Comparison of ENCODE assay signal across 11 cellular contexts in the genomic region with DNA sequence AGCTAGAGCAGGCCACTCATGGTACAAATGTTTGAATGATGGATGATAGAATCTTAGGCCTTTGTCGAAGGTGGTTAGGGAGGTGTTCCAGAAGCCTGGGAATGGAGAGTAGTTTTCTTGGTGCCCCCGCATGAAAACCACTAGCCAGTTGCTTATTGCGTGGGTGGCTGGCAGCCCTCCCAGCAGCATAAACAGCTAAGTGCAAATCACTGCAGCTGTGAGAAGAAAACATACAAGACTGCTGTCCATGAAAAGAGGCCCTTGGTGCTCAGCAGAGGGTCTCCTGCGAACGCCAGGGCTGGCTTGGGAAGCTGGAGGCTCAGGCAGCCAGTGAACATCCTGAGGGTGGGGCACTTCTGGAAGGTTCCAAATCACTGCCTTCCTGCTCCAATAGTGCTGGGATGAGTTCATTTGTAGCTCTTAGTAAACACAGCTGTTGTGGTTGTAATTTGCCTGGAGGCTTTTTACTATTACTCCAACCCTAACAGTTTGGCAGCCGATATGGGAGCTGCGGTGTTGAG.
A peak's percentile ranks its signal among the peaks of the same experiment; 100 is the strongest.
DNase-seq lines count a peak whose midpoint lies in the region; TF ChIP-seq lines count a peak whose summit lies in the region.
"Had no signal": no experiment of that assay in that cellular context is flagged by ENCODE, and none has a peak within 500 bp of the region (broad histone marks: within the 10 kb centered on the region; RNA-seq: fewer than 3 reads in every experiment).

No MANE protein-coding gene starts in this region.

- CTCF ChIA-PET in Calu3 (lab: Charles Lee), result no interaction called here

- intact Hi-C loops in Calu3 (cut with micrococcal nuclease; ENCODE audit: unreplicated experiment) (no loop called here), ovary (cut with DNase I) (no loop called here)

- H3K27ac ChIP-seq in ovary, result peak overlapping the region in 1 of 2 donors; percentile 60
- H3K27ac ChIP-seq in suprapubic skin, result no peak overlapping the region
- H3K27ac ChIP-seq: HL-60 had no signal

- H3K9me3 ChIP-seq in ovary (no peaks in the 10 kb centered on the region), suprapubic skin (no peaks in the 10 kb centered on the region)

- peaks cover 8% of the 10 kb centered on the region for H3K4me1 Mint-ChIP-seq in Calu3 (ENCODE audit: low read depth, unreplicated experiment)
- H3K4me1 Mint-ChIP-seq: neural crest cell had no signal

- no peaks in the 10 kb centered on the region for H3K27me3 ChIP-seq in ovary
- no peaks in the 10 kb centered on the region for H3K27me3 ChIP-seq in suprapubic skin

- H3K4me3 Mint-ChIP-seq in Calu3 (ENCODE audit: low read depth, unreplicated experiment), result no peak overlapping the region
- H3K4me3 Mint-ChIP-seq: neural crest cell had no signal

- TF ChIP-seq CTCF in Calu3 (IDR thresholded peaks at IDR 0.05; ENCODE audit: unreplicated experiment) (no peak), fibroblast of pulmonary artery (IDR thresholded peaks at IDR 0.05; ENCODE audit: low read length, missing control alignments) (no peak), ovary (IDR thresholded peaks at IDR 0.05) (no peak), suprapubic skin (IDR thresholded peaks at IDR 0.05) (no peak), GM13976 (IDR thresholded peaks at IDR 0.05; ENCODE audit: borderline replicate concordance, control extremely low read depth, extremely low read depth, insufficient read depth, missing control alignments) (no peak)

- TF ChIP-seq POLR2A in ovary (IDR thresholded peaks at IDR 0.05) (no peak), suprapubic skin (IDR thresholded peaks at IDR 0.05) (no peak)

- 14 to 15% (median 15%) methylated on average over 7 of the region's 7 CpGs for WGBS in ovary, 3 donors
- WGBS in suprapubic skin, result 30% methylated on average over 7 of the region's 7 CpGs

- in situ Hi-C loops in GM13976 (cut with MboI; ENCODE audit: low sequenced_read_pairs, unreplicated experiment), result no loop called here

- H3K4me3 ChIP-seq in fibroblast of pulmonary artery (replicated peaks; ENCODE audit: low read depth, low read length) (no peak overlapping the region), ovary (no peak overlapping the region), suprapubic skin (no peak overlapping the region)

- H3K36me3 ChIP-seq in ovary, result no peaks in the 10 kb centered on the region
- H3K36me3 ChIP-seq in suprapubic skin, result peaks cover 6% of the 10 kb centered on the region

- BruUV-seq in Calu3 (replicated peaks; lab: Mats Ljungman, UMichigan), result no TSS peak

- DNase-seq in Calu3, result no peak
- peak; percentile 70 for DNase-seq in fibroblast of pulmonary artery (ENCODE audit: low read depth)
- DNase-seq in ovary, result peak; percentile 53 to 76 (median 62)
- DNase-seq in SK-N-DZ (ENCODE audit: low spot score), result no peak
- no peak for DNase-seq in SHP77 (lab: John Stamatoyannopoulos, UW)
- DNase-seq in suprapubic skin (ENCODE audit: low spot score in 2 of 2), result no peak
- DNase-seq in GM13976 (ENCODE audit: low spot score), result no peak
- DNase-seq: effector memory CD4-positive, alpha-beta T cell had no signal

- TF ChIP-seq EP300 in ovary (IDR thresholded peaks at IDR 0.05), result no peak
- TF ChIP-seq EP300 in suprapubic skin (IDR thresholded peaks at IDR 0.05), result no peak

- no peaks in the 10 kb centered on the region for H3K9me3 Mint-ChIP-seq in Calu3 (ENCODE audit: low read depth, unreplicated experiment)
- H3K9me3 Mint-ChIP-seq: neural crest cell had no signal

- H3K36me3 Mint-ChIP-seq in Calu3 (ENCODE audit: insufficient read depth, unreplicated experiment), result peaks cover 13% of the 10 kb centered on the region

- H3K4me1 ChIP-seq in ovary (ENCODE audit: insufficient read depth) (peaks cover 26% of the 10 kb centered on the region), suprapubic skin (peaks cover 22% of the 10 kb centered on the region)

- no peaks in the 10 kb centered on the region for H3K27me3 Mint-ChIP-seq in Calu3 (ENCODE audit: unreplicated experiment)

- peak overlapping the region; percentile 47 for H3K27ac Mint-ChIP-seq in Calu3 (ENCODE audit: unreplicated experiment)

TF ChIP-seq in PFSK-1, 5 proteins besides CTCF, POLR2A, EP300 and RAD21:
- TF ChIP-seq SIN3A (IDR thresholded peaks at IDR 0.05; ENCODE audit: borderline replicate concordance, insufficient read depth, low read length) (no peak), TAF1 (IDR thresholded peaks at IDR 0.05; ENCODE audit: borderline replicate concordance, insufficient read depth, low read length) (no peak), FOXP2 (optimal IDR thresholded peaks at IDR 0.05; ENCODE audit: borderline replicate concordance, extremely low read depth, extremely low read length, insufficient read depth) (peak; percentile 16)

Comparison
In these comparisons a context has a peak if more than half of its experiments do, and no peak if none do; other contexts are left out.
1. DNase-seq: peak in fibroblast of pulmonary artery (single experiment) and ovary (5 of 5); none in Calu3 (single experiment), SK-N-DZ (single experiment), SHP77 (0 of 2), suprapubic skin (0 of 2) and GM13976 (single experiment).